In genomic region chr16:17143546-17144419, GRCh38 we compare ENCODE assay signal across 16 cellular contexts.
DNase-seq lines count a peak whose midpoint lies in the region; ATAC-seq, FAIRE-seq and TF ChIP-seq lines count a peak whose summit lies in the region.
"Had no signal": no experiment of that assay in that cellular context is flagged by ENCODE, and none has a peak within 500 bp of the region (broad histone marks: within the 10 kb centered on the region; RNA-seq: fewer than 3 reads in every experiment).

No MANE protein-coding gene starts in this region.

- no peak overlapping the region for H2AFZ ChIP-seq in HepG2 (ENCODE audit: low read length)

- H3K4me1 ChIP-seq in HepG2 (ENCODE audit: insufficient read depth, low read length) (no peaks in the 10 kb centered on the region), right lobe of liver (no peaks in the 10 kb centered on the region)
- H3K4me1 ChIP-seq: BLaER1 treated with 17β-estradiol and CSF1 and Interleukin-3, amounts not matched to agents 10 nM and 100 nM had no signal

- H3K4me1 Mint-ChIP-seq in activated CD4-positive, alpha-beta T cell treated with anti-CD3 and anti-CD28 coated beads for 36 hours, result no peaks in the 10 kb centered on the region
- peaks cover 5% of the 10 kb centered on the region for H3K4me1 Mint-ChIP-seq in activated T-helper 17 cell treated with anti-CD3 and anti-CD28 coated beads, Interleukin-2, amount 50 U/mL, for 72 hours
- H3K4me1 Mint-ChIP-seq: B cell had no signal

- TF ChIP-seq RAD21 in HepG2 (CRISPR knock-in tag; IDR thresholded peaks at IDR 0.05), result no peak

- POLR2A ChIA-PET in activated CD4-positive, alpha-beta T cell treated with anti-CD3 and anti-CD28 coated beads for 36 hours (lab: Charles Lee), result no interaction called here
- POLR2A ChIA-PET in HepG2 (lab: Yijun Ruan, JAX), result no interaction called here

- TF ChIP-seq POLR2A in HepG2 (IDR thresholded peaks at IDR 0.05; ENCODE audit: insufficient read depth in 1 of 2, low read depth in 2 of 2, low read length in 2 of 2), result no peak
- TF ChIP-seq POLR2A in right lobe of liver (IDR thresholded peaks at IDR 0.05), result no peak

- no peak overlapping the region for H3K9ac ChIP-seq in HepG2 (ENCODE audit: insufficient read depth, low read depth, low read length)
- H3K9ac ChIP-seq: BLaER1 treated with 17β-estradiol and CSF1 and Interleukin-3, amounts not matched to agents 10 nM and 100 nM had no signal

- CTCF ChIA-PET in activated CD4-positive, alpha-beta T cell treated with anti-CD3 and anti-CD28 coated beads for 36 hours (lab: Charles Lee), result no interaction called here
- CTCF ChIA-PET in HepG2 (lab: Yijun Ruan, JAX; ENCODE audit: low intra/inter-chr PET ratio, low total read pairs), result no interaction called here

- intact Hi-C loops in activated CD4-positive, alpha-beta T cell treated with anti-CD3 and anti-CD28 coated beads for 36 hours (cut with DNase I, micrococcal nuclease), result no loop called here
- intact Hi-C loops in HepG2 (cut with micrococcal nuclease; ENCODE audit: unreplicated experiment) (no loop called here), right lobe of liver (cut with DNase I) (no loop called here)

- DNase-seq in activated CD4-positive, alpha-beta T cell treated with anti-CD3 and anti-CD28 coated beads for 36 hours, result no peak
- no peak for DNase-seq in activated CD4-positive, alpha-beta T cell treated with anti-CD3 and anti-CD28 coated beads for 4 hours
- DNase-seq in HepG2 (ENCODE audit: low spot score), result no peak
- no peak for DNase-seq in right lobe of liver
- no peak for DNase-seq in hepatic stellate cell (ENCODE audit: low spot score)
- DNase-seq: Calu3; CD8-positive, alpha-beta T cell; DMS79 treated with DMSO at 0.1 percent for 48 hours; GF-D8; GOT3; H7 had no signal

- 1% methylated on average over 8 of the region's 8 CpGs for WGBS in HepG2 (ENCODE audit: low lambda C conversion rate)
- 56% methylated on average over 8 of the region's 8 CpGs for WGBS in right lobe of liver (ENCODE audit: insufficient coverage, low coverage, low lambda C conversion rate, missing lambda C conversion rate)

- TF ChIP-seq EP300 in HepG2 (IDR thresholded peaks at IDR 0.05; ENCODE audit: low read depth in 2 of 2, low read length in 2 of 2) (no peak), HepG2 (CRISPR knock-in tag; IDR thresholded peaks at IDR 0.05; ENCODE audit: borderline replicate concordance) (no peak)

- H4K20me1 ChIP-seq in HepG2 (ENCODE audit: insufficient read depth, low read length), result no peaks in the 10 kb centered on the region

- H3K27me3 Mint-ChIP-seq in activated CD4-positive, alpha-beta T cell treated with anti-CD3 and anti-CD28 coated beads for 36 hours, result no peaks in the 10 kb centered on the region
- no peaks in the 10 kb centered on the region for H3K27me3 Mint-ChIP-seq in activated T-helper 17 cell treated with anti-CD3 and anti-CD28 coated beads, Interleukin-2, amount 50 U/mL, for 72 hours
- H3K27me3 Mint-ChIP-seq: B cell had no signal

- H3K9me3 Mint-ChIP-seq in activated CD4-positive, alpha-beta T cell treated with anti-CD3 and anti-CD28 coated beads for 36 hours (ENCODE audit: low read depth), result no peaks in the 10 kb centered on the region
- H3K9me3 Mint-ChIP-seq in activated T-helper 17 cell treated with anti-CD3 and anti-CD28 coated beads, Interleukin-2, amount 50 U/mL, for 72 hours, result no peaks in the 10 kb centered on the region
- H3K9me3 Mint-ChIP-seq: CD8-positive, alpha-beta T cell had no signal

- peaks cover 8% of the 10 kb centered on the region for H3K36me3 Mint-ChIP-seq in activated CD4-positive, alpha-beta T cell treated with anti-CD3 and anti-CD28 coated beads for 36 hours (ENCODE audit: low read depth)
- peaks cover 26% of the 10 kb centered on the region for H3K36me3 Mint-ChIP-seq in activated T-helper 17 cell treated with anti-CD3 and anti-CD28 coated beads, Interleukin-2, amount 50 U/mL, for 72 hours (ENCODE audit: low read depth)

- no peaks in the 10 kb centered on the region for H3K79me2 ChIP-seq in HepG2 (ENCODE audit: insufficient read depth, low read length)

- no peak overlapping the region for H3K4me3 Mint-ChIP-seq in activated CD4-positive, alpha-beta T cell treated with anti-CD3 and anti-CD28 coated beads for 36 hours
- no peak overlapping the region for H3K4me3 Mint-ChIP-seq in activated T-helper 17 cell treated with anti-CD3 and anti-CD28 coated beads, Interleukin-2, amount 50 U/mL, for 72 hours
- H3K4me3 Mint-ChIP-seq: B cell; CD8-positive, alpha-beta T cell had no signal

- TF ChIP-seq CTCF in HepG2 (CRISPR knock-in tag; IDR thresholded peaks at IDR 0.05) (no peak), right lobe of liver (IDR thresholded peaks at IDR 0.05) (no peak)

- no peak for FAIRE-seq in HepG2 (lab: Jason Lieb, UNC)
- FAIRE-seq: HTR-8/SVneo had no signal

- H3K27me3 ChIP-seq in HepG2 (ENCODE audit: control insufficient read depth in 1 of 2, insufficient read depth in 2 of 2, low read length in 2 of 2) (no peaks in the 10 kb centered on the region), right lobe of liver (no peaks in the 10 kb centered on the region)
- H3K27me3 ChIP-seq: BLaER1 treated with 17β-estradiol and CSF1 and Interleukin-3, amounts not matched to agents 10 nM and 100 nM had no signal

- H3K36me3 ChIP-seq in HepG2 (replicated peaks in 1 of 2; ENCODE audit: control insufficient read depth in 1 of 2, insufficient read depth in 2 of 2, low read length in 2 of 2) (no peaks in the 10 kb centered on the region), right lobe of liver (no peaks in the 10 kb centered on the region)

- peak; percentile 36 for ATAC-seq in activated CD4-positive, alpha-beta T cell treated with anti-CD3 and anti-CD28 coated beads for 36 hours
- ATAC-seq in HepG2 (no peak), right lobe of liver (no peak)
- peak; percentile 76 for ATAC-seq in activated T-helper 17 cell treated with anti-CD3 and anti-CD28 coated beads, Interleukin-2, amount 50 U/mL, for 72 hours (replicated peaks)
- ATAC-seq: CD8-positive, alpha-beta T cell; HCT116 had no signal

- in situ Hi-C loops in HepG2 (cut with HindIII; ENCODE audit: extremely low pct_ligation_motif_present, low pct_unique_long_range_greater_than_20kb), result no loop called here

- H3K27ac Mint-ChIP-seq in activated CD4-positive, alpha-beta T cell treated with anti-CD3 and anti-CD28 coated beads for 36 hours, result no peak overlapping the region
- no peak overlapping the region for H3K27ac Mint-ChIP-seq in activated T-helper 17 cell treated with anti-CD3 and anti-CD28 coated beads, Interleukin-2, amount 50 U/mL, for 72 hours
- H3K27ac Mint-ChIP-seq: B cell; CD8-positive, alpha-beta T cell had no signal

- no peak overlapping the region for H3K27ac ChIP-seq in HepG2 (ENCODE audit: extremely low read length, insufficient read depth, low read length)
- H3K27ac ChIP-seq in right lobe of liver, result no peak overlapping the region
- H3K27ac ChIP-seq: BLaER1 treated with 17β-estradiol and CSF1 and Interleukin-3, amounts not matched to agents 10 nM and 100 nM had no signal

- BruUV-seq in HepG2 (replicated peaks; lab: Mats Ljungman, UMichigan), result no TSS peak

- H3K4me3 ChIP-seq in HepG2 (replicated peaks in 1 of 3; ENCODE audit: insufficient read depth in 1 of 3, low read depth in 2 of 3, low read length in 3 of 3) (no peak overlapping the region), right lobe of liver (no peak overlapping the region)
- H3K4me3 ChIP-seq: BLaER1 treated with 17β-estradiol and CSF1 and Interleukin-3, amounts not matched to agents 10 nM and 100 nM had no signal

- no peak overlapping the region for H3K4me2 ChIP-seq in HepG2 (ENCODE audit: low read depth, low read length)
- H3K4me2 ChIP-seq: BLaER1 treated with 17β-estradiol and CSF1 and Interleukin-3, amounts not matched to agents 10 nM and 100 nM had no signal

- H3K9me3 ChIP-seq in HepG2 (ENCODE audit: low read length), result no peaks in the 10 kb centered on the region
- no peaks in the 10 kb centered on the region for H3K9me3 ChIP-seq in right lobe of liver
- H3K9me3 ChIP-seq: BLaER1 treated with 17β-estradiol and CSF1 and Interleukin-3, amounts not matched to agents 10 nM and 100 nM had no signal

TF ChIP-seq in HepG2, 621 proteins besides CTCF, POLR2A, EP300 and RAD21 (continues in another document):
- TF ChIP-seq TIGD3 (CRISPR knock-in tag; IDR thresholded peaks at IDR 0.05; ENCODE audit: borderline replicate concordance), result no peak
- no peak for TF ChIP-seq GATAD2A (CRISPR knock-in tag; IDR thresholded peaks at IDR 0.05)
- TF ChIP-seq ZNF18 (CRISPR knock-in tag; IDR thresholded peaks at IDR 0.05; ENCODE audit: insufficient replicate concordance), result no peak
- peak; percentile 41 for TF ChIP-seq ATF7 (IDR thresholded peaks at IDR 0.05)
- TF ChIP-seq ATF7 (CRISPR knock-in tag; IDR thresholded peaks at IDR 0.05), result no peak
- no peak for TF ChIP-seq ZNF34 (CRISPR knock-in tag; IDR thresholded peaks at IDR 0.05; ENCODE audit: borderline replicate concordance)
- no peak for TF ChIP-seq PHB2 (IDR thresholded peaks at IDR 0.05; ENCODE audit: partially characterized antibody)

Comparison
In these comparisons a context has a peak if more than half of its experiments do, and no peak if none do; other contexts are left out.
1. ATAC-seq: peak in activated CD4-positive, alpha-beta T cell treated with anti-CD3 and anti-CD28 coated beads for 36 hours (single experiment) and activated T-helper 17 cell treated with anti-CD3 and anti-CD28 coated beads, Interleukin-2, amount 50 U/mL, for 72 hours (single experiment); none in HepG2 (single experiment) and right lobe of liver (0 of 4).